Comparison of ENCODE assay signal across 8 cellular contexts in genomic region chr2:96816127-96816835, GRCh38. TPM values are rescaled to one million over a fixed set of nuclear protein-coding genes. Genes with fewer than 3 reads are reported as not detected.
DNase-seq lines count a peak whose midpoint lies in the region; ATAC-seq and TF ChIP-seq lines count a peak whose summit lies in the region.

TSS of gene CNNM3 (plus strand) at chr2:96816268. CDS start at chr2:96816278, 10 bp downstream.

- H3K27ac ChIP-seq in CD8-positive, alpha-beta T cell (ENCODE audit: low read depth, low read length): peak within 1 kb of the TSS; percentile 70

- H3K36me3 Mint-ChIP-seq in CD8-positive, alpha-beta T cell: peaks cover 33% of the 10 kb centered on the region

- peak; percentile 63 for TF ChIP-seq CTCF in CD8-positive, alpha-beta T cell (IDR thresholded peaks at IDR 0.05)
- TF ChIP-seq CTCF in lower leg skin (IDR thresholded peaks at IDR 0.05): peak in 1 of 3 donors; percentile 59

- H3K4me3 ChIP-seq in CD8-positive, alpha-beta T cell (ENCODE audit: low read depth, low read length): peak within 1 kb of the TSS; percentile 83
- H3K4me3 ChIP-seq in lower leg skin (ENCODE audit: low read depth, poor library complexity, severe bottlenecking): peak within 1 kb of the TSS; percentile 66

- intact Hi-C loops in CD8-positive, alpha-beta T cell (cut with DNase I, micrococcal nuclease): loop anchor here (1.0 to 10.0 kb wide), 15 partner anchors 10 to 551 kb away; partner anchors contain the start of genes ANKRD39 (in 2 of the 2), CNNM4 (in 2 of the 2), LMAN2L (in 2 of the 2) and ANKRD36 (in 1 of the 2)
- intact Hi-C loops in lower leg skin (cut with DNase I; ENCODE audit: low total_unique reads): no loop called here

- no peaks in the 10 kb centered on the region for H3K27me3 Mint-ChIP-seq in CD8-positive, alpha-beta T cell (ENCODE audit: low read depth)

- H3K4me1 ChIP-seq in CD8-positive, alpha-beta T cell (ENCODE audit: insufficient read depth, low read length): peaks cover 48% of the 10 kb centered on the region

- no peaks in the 10 kb centered on the region for H3K9me3 ChIP-seq in CD8-positive, alpha-beta T cell (ENCODE audit: low read length)

- no peaks in the 10 kb centered on the region for H3K9me3 Mint-ChIP-seq in CD8-positive, alpha-beta T cell

- peak in 1 of 2 donors; percentile 16 for TF ChIP-seq POLR2A in lower leg skin (IDR thresholded peaks at IDR 0.05)

- peak; percentile 92 for ATAC-seq in CD8-positive, alpha-beta T cell
- ATAC-seq in GM19452 (IDR thresholded peaks at IDR 0.05; ENCODE audit: unreplicated experiment) (peak; percentile 89), HG03575 (IDR thresholded peaks at IDR 0.05; ENCODE audit: extremely low read depth, insufficient number of reproducible peaks, low FRiP score, unreplicated experiment) (peak; percentile 41)

- peak within 1 kb of the TSS; percentile 87 for H3K4me3 Mint-ChIP-seq in CD8-positive, alpha-beta T cell

- WGBS in lower leg skin, 2 donors: 0 to 1% methylated on average over 58 to 83 of the region's 103 CpGs

- POLR2A ChIA-PET in CD8-positive, alpha-beta T cell (lab: Charles Lee): interaction anchor here (0.8 to 3.2 kb wide), 21 partner anchors 8 to 278 kb away, joined by 3 to 19 read pairs (median 4); partner anchors contain the start of genes ANKRD39 and CNNM4

- peak; percentile 90 to 98 (median 96) for DNase-seq in CD8-positive, alpha-beta T cell
- DNase-seq in NCI-H774 (lab: John Stamatoyannopoulos, UW) (peak; percentile 92), dermis blood vessel endothelial cell (peak; percentile 96), lower leg skin (ENCODE audit: low spot score in 2 of 2) (peak; percentile 97 to 99)
- peak; percentile 93 to 94 for DNase-seq in activated CD4-positive, alpha-beta T cell treated with anti-CD3 and anti-CD28 coated beads, Interleukin-2, amount 50 U/mL, for 4 hours
- DNase-seq in stimulated activated CD4-positive, alpha-beta T cell treated with anti-CD3 and anti-CD28 coated beads, Interleukin-4, amount 100 ng/mL, for 4 hours: peak; percentile 94 to 98

- peaks cover 63% of the 10 kb centered on the region for H3K4me1 Mint-ChIP-seq in CD8-positive, alpha-beta T cell (ENCODE audit: low read depth)

- peak within 1 kb of the TSS; percentile 90 for H3K27ac Mint-ChIP-seq in CD8-positive, alpha-beta T cell

- CTCF ChIA-PET in CD8-positive, alpha-beta T cell (lab: Charles Lee): interaction anchor here (0.9 to 4.2 kb wide), 8 partner anchors 12 to 297 kb away, joined by 3 to 19 read pairs (median 6); partner anchors contain the start of genes ANKRD36 and ANKRD39

- no peaks in the 10 kb centered on the region for H3K27me3 ChIP-seq in CD8-positive, alpha-beta T cell (ENCODE audit: insufficient read depth, low read length)

- H3K36me3 ChIP-seq in CD8-positive, alpha-beta T cell (ENCODE audit: insufficient read depth, low read length): peaks cover 2% of the 10 kb centered on the region

RNA-seq across cellular contexts. Expression of gene CNNM3, which starts in this region (rescaled TPM):
- total RNA-seq in CD8-positive, alpha-beta T cell: 10 to 100 TPM; 40.1 to 41.8 TPM
- total RNA-seq in dermis blood vessel endothelial cell (14.0 and 24.9 TPM in 2 replicates), lower leg skin (10 to 100 TPM; 15.4 to 30.0 (median 18.8) TPM)

Comparison
In these comparisons a context has a peak if more than half of its experiments do, and no peak if none do; other contexts are left out.
1. Peak in every context shown above with its lines: DNase-seq, ATAC-seq, H3K4me3 ChIP-seq and H3K27ac ChIP-seq.
2. ATAC-seq: peak in every context shown above with its lines; median percentile 92 in CD8-positive, alpha-beta T cell; 89 in GM19452; 41 in HG03575.